17 cellular contexts compared by ENCODE assay signal in genomic region chr3:188918086-188918485, GRCh38.
DNase-seq lines count a peak whose midpoint lies in the region; ATAC-seq and TF ChIP-seq lines count a peak whose summit lies in the region.
"Had no signal": no experiment of that assay in that cellular context is flagged by ENCODE, and none has a peak within 500 bp of the region (broad histone marks: within the 10 kb centered on the region; RNA-seq: fewer than 3 reads in every experiment).

No MANE protein-coding gene starts in this region.

- no peak overlapping the region for H4K8ac ChIP-seq in mesendoderm (ENCODE audit: low read depth, low read length)

- no peaks in the 10 kb centered on the region for H3K79me1 ChIP-seq in mesendoderm (ENCODE audit: low read length)

- POLR2A ChIA-PET in activated naive CD8-positive, alpha-beta T cell treated with anti-CD3 and anti-CD28 coated beads, Interleukin-2, amount 10 ng/mL, durations not matched to agents 7 days and 5 days (lab: Charles Lee): no interaction called here

- H2BK15ac ChIP-seq in mesendoderm (replicated peaks; ENCODE audit: low read depth): no peak overlapping the region

- H3K79me2 ChIP-seq in GM23338 (replicated peaks; ENCODE audit: insufficient read depth) (no peaks in the 10 kb centered on the region), mesendoderm (ENCODE audit: control insufficient read depth, insufficient read depth, low read length) (no peaks in the 10 kb centered on the region)

- H3K27me3 ChIP-seq in GM23338 (ENCODE audit: insufficient read depth): no peaks in the 10 kb centered on the region
- no peaks in the 10 kb centered on the region for H3K27me3 ChIP-seq in mesendoderm (ENCODE audit: insufficient read depth, low read length, poor library complexity)
- H3K27me3 ChIP-seq: gastroesophageal sphincter, thyroid gland had no signal

- H3K4me1 Mint-ChIP-seq in T-helper 2 cell treated with Interferon-gamma antibody and Interleukin-4, amounts not matched to agents 5 μg/mL and 100 μg/mL, for 36 hours (ENCODE audit: low read depth): peaks cover 38% of the 10 kb centered on the region
- peaks cover 16% of the 10 kb centered on the region for H3K4me1 Mint-ChIP-seq in GM23338
- peaks cover 38% of the 10 kb centered on the region for H3K4me1 Mint-ChIP-seq in activated naive CD8-positive, alpha-beta T cell treated with anti-CD3 and anti-CD28 coated beads, Interleukin-2, amount 10 ng/mL, durations not matched to agents 7 days and 5 days

- no peak overlapping the region for H2BK120ac ChIP-seq in mesendoderm (ENCODE audit: low read depth, low read length)

- H3K27ac ChIP-seq in GM23338 (ENCODE audit: low read depth) (no peak overlapping the region), mesendoderm (ENCODE audit: low read depth, low read length) (no peak overlapping the region)
- H3K27ac ChIP-seq: gastroesophageal sphincter, thyroid gland had no signal

- no CpG with 5 or more reads among the region's 2 CpGs for WGBS in mesendoderm (ENCODE audit: extremely low coverage, insufficient coverage, low lambda C conversion rate)

- H3K4me3 ChIP-seq in GM23338: no peak overlapping the region
- H3K4me3 ChIP-seq in mesendoderm (ENCODE audit: low read length): no peak overlapping the region
- H3K4me3 ChIP-seq: gastroesophageal sphincter, thyroid gland had no signal

- H4K20me1 ChIP-seq in GM23338 (replicated peaks; ENCODE audit: insufficient read depth): no peaks in the 10 kb centered on the region

- H3F3A ChIP-seq in GM23338 (replicated peaks; ENCODE audit: low read depth): no peaks in the 10 kb centered on the region

- no peak overlapping the region for H3K56ac ChIP-seq in mesendoderm (ENCODE audit: low read length)

- H4K5ac ChIP-seq in mesendoderm (ENCODE audit: low read length): no peak overlapping the region

- H3K27ac Mint-ChIP-seq in T-helper 2 cell treated with Interferon-gamma antibody and Interleukin-4, amounts not matched to agents 5 μg/mL and 100 μg/mL, for 36 hours: peak overlapping the region; percentile 27
- H3K27ac Mint-ChIP-seq in GM23338: no peak overlapping the region
- peak overlapping the region; percentile 84 for H3K27ac Mint-ChIP-seq in activated naive CD8-positive, alpha-beta T cell treated with anti-CD3 and anti-CD28 coated beads, Interleukin-2, amount 10 ng/mL, durations not matched to agents 7 days and 5 days

- DNase-seq in T-helper 2 cell treated with Interferon-gamma antibody and Interleukin-4, amounts not matched to agents 5 μg/mL and 100 μg/mL, for 36 hours (ENCODE audit: low spot score): no peak
- DNase-seq in T-helper 2 cell (no peak), GM23338 (ENCODE audit: low spot score) (no peak), mesendoderm (peak; percentile 79), H4 (ENCODE audit: low spot score) (no peak), LoVo (ENCODE audit: low spot score) (no peak)
- DNase-seq in activated naive CD8-positive, alpha-beta T cell treated with anti-CD3 and anti-CD28 coated beads, Interleukin-2, amount 10 ng/mL, durations not matched to agents 7 days and 5 days: no peak
- DNase-seq: ACHN; activated CD4-positive, alpha-beta T cell treated with anti-CD3 and anti-CD28 coated beads for 4 hours; activated gamma-delta T cell; Karpas-422; NCI-H1694; NCI-H510A treated with DMSO at 0.1 percent for 48 hours; right cardiac atrium; thyroid gland had no signal

- H2AFZ ChIP-seq in GM23338: no peak overlapping the region

- TF ChIP-seq CTCF in GM23338 (conservative IDR thresholded peaks at IDR 0.05; ENCODE audit: low read depth in 2 of 2): no peak

- H3K4me1 ChIP-seq in GM23338 (ENCODE audit: insufficient read depth) (peaks cover 17% of the 10 kb centered on the region), mesendoderm (ENCODE audit: control insufficient read depth, low read depth, low read length) (peaks cover 7% of the 10 kb centered on the region)
- H3K4me1 ChIP-seq: gastroesophageal sphincter, thyroid gland had no signal

- no peaks in the 10 kb centered on the region for H3K27me3 Mint-ChIP-seq in T-helper 2 cell treated with Interferon-gamma antibody and Interleukin-4, amounts not matched to agents 5 μg/mL and 100 μg/mL, for 36 hours (ENCODE audit: low read depth)
- no peaks in the 10 kb centered on the region for H3K27me3 Mint-ChIP-seq in GM23338 (ENCODE audit: insufficient read depth, low read depth, poor library complexity)
- no peaks in the 10 kb centered on the region for H3K27me3 Mint-ChIP-seq in activated naive CD8-positive, alpha-beta T cell treated with anti-CD3 and anti-CD28 coated beads, Interleukin-2, amount 10 ng/mL, durations not matched to agents 7 days and 5 days

- no peak overlapping the region for H3K23ac ChIP-seq in mesendoderm (ENCODE audit: low read length)

- no peak overlapping the region for H3K4ac ChIP-seq in mesendoderm (ENCODE audit: low read depth, low read length)

- H3K9me3 Mint-ChIP-seq in T-helper 2 cell treated with Interferon-gamma antibody and Interleukin-4, amounts not matched to agents 5 μg/mL and 100 μg/mL, for 36 hours: peaks cover 8% of the 10 kb centered on the region
- H3K9me3 Mint-ChIP-seq in GM23338: peaks cover 5% of the 10 kb centered on the region; the same call in 1 of the 3 replicates
- peaks cover 2% of the 10 kb centered on the region for H3K9me3 Mint-ChIP-seq in activated naive CD8-positive, alpha-beta T cell treated with anti-CD3 and anti-CD28 coated beads, Interleukin-2, amount 10 ng/mL, durations not matched to agents 7 days and 5 days

- H3K9ac ChIP-seq in mesendoderm (ENCODE audit: low read length): no peak overlapping the region

- H3K4me2 ChIP-seq in GM23338 (peak overlapping the region; percentile 14; the same call in 1 of the 2 replicates), mesendoderm (ENCODE audit: low read length) (no peak overlapping the region)

- H3K18ac ChIP-seq in mesendoderm (ENCODE audit: low read length): no peak overlapping the region

- H3K4me3 Mint-ChIP-seq in T-helper 2 cell treated with Interferon-gamma antibody and Interleukin-4, amounts not matched to agents 5 μg/mL and 100 μg/mL, for 36 hours: peak overlapping the region; percentile 4
- no peak overlapping the region for H3K4me3 Mint-ChIP-seq in GM23338
- peak overlapping the region; percentile 55 for H3K4me3 Mint-ChIP-seq in activated naive CD8-positive, alpha-beta T cell treated with anti-CD3 and anti-CD28 coated beads, Interleukin-2, amount 10 ng/mL, durations not matched to agents 7 days and 5 days

- H3K36me3 Mint-ChIP-seq in T-helper 2 cell treated with Interferon-gamma antibody and Interleukin-4, amounts not matched to agents 5 μg/mL and 100 μg/mL, for 36 hours (ENCODE audit: low read depth): peaks cover 7% of the 10 kb centered on the region
- H3K36me3 Mint-ChIP-seq in GM23338 (ENCODE audit: low read depth): no peaks in the 10 kb centered on the region
- peaks cover 5% of the 10 kb centered on the region for H3K36me3 Mint-ChIP-seq in activated naive CD8-positive, alpha-beta T cell treated with anti-CD3 and anti-CD28 coated beads, Interleukin-2, amount 10 ng/mL, durations not matched to agents 7 days and 5 days

- H2AK5ac ChIP-seq in mesendoderm (ENCODE audit: low read length): no peak overlapping the region

- no peaks in the 10 kb centered on the region for H3K9me2 ChIP-seq in GM23338 (ENCODE audit: insufficient read depth)

- no peaks in the 10 kb centered on the region for H3K36me3 ChIP-seq in GM23338 (ENCODE audit: insufficient read depth)
- H3K36me3 ChIP-seq in mesendoderm (ENCODE audit: control insufficient read depth, insufficient read depth, low read length): no peaks in the 10 kb centered on the region
- H3K36me3 ChIP-seq: gastroesophageal sphincter, thyroid gland had no signal

- ATAC-seq in GM23338: no peak
- ATAC-seq in activated naive CD8-positive, alpha-beta T cell treated with anti-CD3 and anti-CD28 coated beads, Interleukin-2, amount 10 ng/mL, durations not matched to agents 7 days and 5 days (ENCODE audit: low read depth): no peak
- no peak for ATAC-seq in GM18861 (IDR thresholded peaks at IDR 0.05; ENCODE audit: unreplicated experiment)
- ATAC-seq: gastroesophageal sphincter had no signal

- H2BK5ac ChIP-seq in mesendoderm (ENCODE audit: low read length): no peak overlapping the region

TF ChIP-seq in GM23338, 12 proteins besides CTCF, POLR2A, EP300 and RAD21 (continues in another document):
- TF ChIP-seq CREB1 (CRISPR knock-in tag; IDR thresholded peaks at IDR 0.05; ENCODE audit: low read depth) (no peak), ZNF114 (CRISPR knock-in tag; IDR thresholded peaks at IDR 0.05) (no peak), ETS1 (IDR thresholded peaks at IDR 0.05) (no peak)
